13 cellular contexts compared by ENCODE assay signal in genomic region chr18:48405108-48405507, GRCh38. TPM values are rescaled to one million over a fixed set of nuclear protein-coding genes. Genes with fewer than 3 reads are reported as not detected.
DNase-seq lines count a peak whose midpoint lies in the region; ATAC-seq and TF ChIP-seq lines count a peak whose summit lies in the region.
"Had no signal": no experiment of that assay in that cellular context is flagged by ENCODE, and none has a peak within 500 bp of the region (broad histone marks: within the 10 kb centered on the region; RNA-seq: fewer than 3 reads in every experiment).

No MANE protein-coding gene starts in this region.

- TF ChIP-seq CTCF in HFFc6 (IDR thresholded peaks at IDR 0.05) (no peak), MM.1S (IDR thresholded peaks at IDR 0.05; ENCODE audit: low read length) (no peak), body of pancreas (IDR thresholded peaks at IDR 0.05) (no peak)

- no peak overlapping the region for H3K18ac ChIP-seq in mesendoderm (ENCODE audit: low read length)

- no peak for TF ChIP-seq POLR2A in body of pancreas (IDR thresholded peaks at IDR 0.05)

- no peaks in the 10 kb centered on the region for H4K20me1 ChIP-seq in MM.1S (ENCODE audit: insufficient read depth, low read length)

- peak overlapping the region; percentile 54; the same call in 1 of the 2 replicates for H3K4me3 Mint-ChIP-seq in HFFc6
- H3K4me3 Mint-ChIP-seq: activated naive CD8-positive, alpha-beta T cell had no signal

- peaks cover 28% of the 10 kb centered on the region for H3K4me1 Mint-ChIP-seq in HFFc6 (ENCODE audit: low read depth)

- peaks cover 14% of the 10 kb centered on the region for H3K4me1 ChIP-seq in adipocyte (ENCODE audit: control insufficient read depth, insufficient read depth, low read length)
- H3K4me1 ChIP-seq in mesendoderm (ENCODE audit: control insufficient read depth, low read depth, low read length), result peaks cover 3% of the 10 kb centered on the region
- peaks cover 8% of the 10 kb centered on the region for H3K4me1 ChIP-seq in MM.1S (ENCODE audit: low read length)
- H3K4me1 ChIP-seq in body of pancreas, result peaks cover 10% of the 10 kb centered on the region

- H3K9me3 ChIP-seq in adipocyte (ENCODE audit: control insufficient read depth, low read length), result no peaks in the 10 kb centered on the region
- H3K9me3 ChIP-seq in MM.1S (replicated peaks; ENCODE audit: insufficient read depth, low read length), result no peaks in the 10 kb centered on the region
- H3K9me3 ChIP-seq in body of pancreas, result no peaks in the 10 kb centered on the region
- H3K9me3 ChIP-seq: stomach had no signal

- H2AFZ ChIP-seq in MM.1S (ENCODE audit: low read length), result no peak overlapping the region

- 0 out of 2 replicates have a peak, but pooled peaks cover 4% of the 10 kb centered on the region for H3F3A ChIP-seq in MM.1S (ENCODE audit: insufficient read depth, low read length)

- H3K9me3 Mint-ChIP-seq in HFFc6, result no peaks in the 10 kb centered on the region

- H3K79me2 ChIP-seq in mesendoderm (ENCODE audit: control insufficient read depth, insufficient read depth, low read length) (no peaks in the 10 kb centered on the region), MM.1S (ENCODE audit: low read length) (no peaks in the 10 kb centered on the region)

- H2AK5ac ChIP-seq in mesendoderm (ENCODE audit: low read length), result no peak overlapping the region

- H2BK5ac ChIP-seq in mesendoderm (ENCODE audit: low read length), result no peak overlapping the region

- H3K79me1 ChIP-seq in mesendoderm (ENCODE audit: low read length), result no peaks in the 10 kb centered on the region

- ATAC-seq in body of pancreas (no peak), HG02870 (IDR thresholded peaks at IDR 0.05; ENCODE audit: unreplicated experiment) (no peak)

- no peak overlapping the region for H3K56ac ChIP-seq in mesendoderm (ENCODE audit: low read length)

- no peak overlapping the region for H3K4me3 ChIP-seq in adipocyte (ENCODE audit: low read length)
- no peak overlapping the region for H3K4me3 ChIP-seq in mesendoderm (ENCODE audit: low read length)
- H3K4me3 ChIP-seq in MM.1S (ENCODE audit: low read length), result no peak overlapping the region
- H3K4me3 ChIP-seq in body of pancreas, result no peak overlapping the region
- H3K4me3 ChIP-seq: stomach had no signal

- no peaks in the 10 kb centered on the region for H3K36me3 Mint-ChIP-seq in HFFc6 (ENCODE audit: low read depth)
- H3K36me3 Mint-ChIP-seq: activated naive CD8-positive, alpha-beta T cell had no signal

- DNase-seq in AG20443 (ENCODE audit: low spot score) (peak; percentile 72), HFFc6 (peak; percentile 43), adipocyte (ENCODE audit: low read depth) (peak; percentile 44), mesendoderm (peak; percentile 14), MM.1S (no peak), body of pancreas (no peak), midbrain (lab: John Stamatoyannopoulos, UW) (no peak)
- DNase-seq: NCI-H510A treated with DMSO at 0.1 percent for 48 hours, retina, stomach had no signal

- H3K9ac ChIP-seq in adipocyte (ENCODE audit: low read length) (no peak overlapping the region), mesendoderm (ENCODE audit: low read length) (no peak overlapping the region), MM.1S (ENCODE audit: low read length) (no peak overlapping the region)

- H2BK120ac ChIP-seq in mesendoderm (ENCODE audit: low read depth, low read length), result no peak overlapping the region

- no peaks in the 10 kb centered on the region for H3K36me3 ChIP-seq in adipocyte (ENCODE audit: control insufficient read depth, insufficient read depth, low read length, severe bottlenecking)
- no peaks in the 10 kb centered on the region for H3K36me3 ChIP-seq in mesendoderm (ENCODE audit: control insufficient read depth, insufficient read depth, low read length)
- H3K36me3 ChIP-seq in MM.1S (replicated peaks; ENCODE audit: insufficient read depth, low read length), result no peaks in the 10 kb centered on the region
- no peaks in the 10 kb centered on the region for H3K36me3 ChIP-seq in body of pancreas (replicated peaks in 1 of 2; ENCODE audit: insufficient read depth in 1 of 2, low read depth in 2 of 2)
- H3K36me3 ChIP-seq: stomach had no signal

- whole genome bisulfite sequencing in mesendoderm (ENCODE audit: extremely low coverage, insufficient coverage, low lambda C conversion rate), result no CpG with 5 or more reads among the region's 4 CpGs
- 24 to 39% methylated on average over 4 of the region's 4 CpGs for WGBS in body of pancreas, 2 donors

- no peak overlapping the region for H2BK15ac ChIP-seq in mesendoderm (replicated peaks; ENCODE audit: low read depth)

- no peak overlapping the region for H4K5ac ChIP-seq in mesendoderm (ENCODE audit: low read length)

- H3K27ac ChIP-seq in mesendoderm (ENCODE audit: low read depth, low read length) (no peak overlapping the region), MM.1S (ENCODE audit: low read length) (no peak overlapping the region), body of pancreas (no peak overlapping the region)
- H3K27ac ChIP-seq: stomach had no signal

- no peaks in the 10 kb centered on the region for H3K9me2 ChIP-seq in MM.1S (replicated peaks; ENCODE audit: insufficient read depth, low read length)

- no peak overlapping the region for H3K4ac ChIP-seq in mesendoderm (ENCODE audit: low read depth, low read length)

- no peak overlapping the region for H4K8ac ChIP-seq in mesendoderm (ENCODE audit: low read depth, low read length)

- H3K27me3 ChIP-seq in adipocyte (replicated peaks; ENCODE audit: control insufficient read depth, insufficient read depth, low read length) (no peaks in the 10 kb centered on the region), mesendoderm (ENCODE audit: insufficient read depth, low read length, poor library complexity) (peaks cover 21% of the 10 kb centered on the region), MM.1S (replicated peaks; ENCODE audit: insufficient read depth, low read length) (peaks cover 26% of the 10 kb centered on the region), body of pancreas (peaks cover 0 to 16% of the 10 kb centered on the region in 2 donors)

- no peak overlapping the region for H3K27ac Mint-ChIP-seq in HFFc6
- H3K27ac Mint-ChIP-seq: activated naive CD8-positive, alpha-beta T cell; CD14-positive monocyte had no signal

- intact Hi-C loops in body of pancreas (cut with DNase I), result no loop called here

- H3K23ac ChIP-seq in mesendoderm (ENCODE audit: low read length), result no peak overlapping the region

- H3K4me2 ChIP-seq in mesendoderm (ENCODE audit: low read length) (no peak overlapping the region), MM.1S (ENCODE audit: low read depth, low read length) (no peak overlapping the region)

- H3K27me3 Mint-ChIP-seq in HFFc6 (ENCODE audit: insufficient read depth), result peaks cover 31% of the 10 kb centered on the region

RNA-seq across cellular contexts. Expression of gene ZBTB7C, which starts 4.1 kb away (rescaled TPM):
- total RNA-seq in HFFc6 (2021; fragmentation: NEBNext Ultra II Directional; extraction: Animal tissue kit (Norgen Biotek cat#: 25700)), result not detected
- 0.22 TPM for polyA plus RNA-seq in mesendoderm (2013, experiment 1 of 2)
- 0.14 TPM for polyA plus RNA-seq in mesendoderm (2013, experiment 2 of 2)
- 1 to 10 TPM; 1.3 to 2.3 TPM for total RNA-seq in body of pancreas

Comparison
In these comparisons a context has a peak if more than half of its experiments do, and no peak if none do; other contexts are left out.
1. DNase-seq: peak in AG20443 (single experiment), HFFc6 (single experiment), adipocyte (single experiment) and mesendoderm (single experiment); none in MM.1S (single experiment), body of pancreas (0 of 4) and midbrain (single experiment).